Comparison of ENCODE assay signal across 8 cellular contexts in genomic region chr19:10929402-10929794, GRCh38. TPM values are rescaled to one million over a fixed set of nuclear protein-coding genes. Genes with fewer than 3 reads are reported as not detected.
DNase-seq lines count a peak whose midpoint lies in the region; TF ChIP-seq lines count a peak whose summit lies in the region.

No MANE protein-coding gene starts in this region.

- no peak for TF ChIP-seq POLR2A in esophagus squamous epithelium (IDR thresholded peaks at IDR 0.05)

- H2AFZ ChIP-seq in PC-9 (peak overlapping the region; percentile 86), trophoblast cell (ENCODE audit: insufficient read depth, low read length, poor library complexity) (peak overlapping the region; percentile 53)

- H3K79me2 ChIP-seq in PC-9 (ENCODE audit: low read depth) (peaks cover 59% of the 10 kb centered on the region), trophoblast cell (ENCODE audit: control insufficient read depth, insufficient read depth, low read length, poor library complexity) (peaks cover 17% of the 10 kb centered on the region)

- H3K4me2 ChIP-seq in PC-9 (peak overlapping the region; percentile 91), trophoblast cell (ENCODE audit: low read length) (peak overlapping the region; percentile 92)

- no peaks in the 10 kb centered on the region for H3K9me3 ChIP-seq in ES-I3 (ENCODE audit: control insufficient read depth, insufficient read depth, low read length)
- H3K9me3 ChIP-seq in PC-9 (ENCODE audit: insufficient read depth, low read depth), result no peaks in the 10 kb centered on the region
- H3K9me3 ChIP-seq in esophagus squamous epithelium, result no peaks in the 10 kb centered on the region
- peaks cover 3% of the 10 kb centered on the region for H3K9me3 ChIP-seq in trophoblast cell (ENCODE audit: insufficient read depth, low read depth, low read length)

- H3K18ac ChIP-seq in trophoblast cell (ENCODE audit: low read length), result peak overlapping the region; percentile 71

- H4K12ac ChIP-seq in trophoblast cell (ENCODE audit: low read depth, low read length), result peak overlapping the region; percentile 87

- H3K9ac ChIP-seq in ES-I3 (ENCODE audit: low read depth, low read length) (peak overlapping the region; percentile 72), trophoblast cell (ENCODE audit: low read length) (peak overlapping the region; percentile 84)

- peak overlapping the region; percentile 10 for H2BK120ac ChIP-seq in trophoblast cell (ENCODE audit: insufficient read depth, low read length, poor library complexity)

- TF ChIP-seq CTCF in PC-9 (conservative IDR thresholded peaks at IDR 0.05) (no peak), esophagus squamous epithelium (IDR thresholded peaks at IDR 0.05) (no peak)

- POLR2A ChIA-PET in PC-9 (lab: Charles Lee; ENCODE audit: unreplicated experiment), result no interaction called here

- no peak overlapping the region for H2BK5ac ChIP-seq in trophoblast cell (ENCODE audit: low read depth, low read length, poor library complexity)

- peak overlapping the region; percentile 87 for H3K4ac ChIP-seq in trophoblast cell (ENCODE audit: low read depth, low read length)

- DNase-seq in PC-9 (no peak), esophagus squamous epithelium (lab: John Stamatoyannopoulos, UW) (no peak), trophoblast cell (no peak), SW 1271 (lab: John Stamatoyannopoulos, UW) (no peak)
- DNase-seq in stimulated activated CD8-positive, alpha-beta memory T cell treated with anti-CD3 and anti-CD28 coated beads, Interleukin-4, amount 100 ng/mL, for 48 hours, result no peak
- no peak for DNase-seq in stimulated activated CD4-positive, alpha-beta T cell treated with anti-CD3 and anti-CD28 coated beads, Interleukin-1b, Interleukin-23, amount 100 ng/mL, for 48 hours
- no peak for DNase-seq in stimulated activated CD4-positive, alpha-beta T cell treated with anti-CD3 and anti-CD28 coated beads, Interleukin-2, amount 100 ng/mL, for 48 hours

- WGBS in esophagus squamous epithelium, 2 donors, result 10 to 17% methylated on average over 6 to 13 of the region's 27 CpGs
- WGBS in trophoblast cell (ENCODE audit: extremely low coverage, insufficient coverage, insufficient read length), result no CpG with 5 or more reads among the region's 27 CpGs

- H3K27ac ChIP-seq in PC-9 (no peak overlapping the region), esophagus squamous epithelium (peak overlapping the region; percentile 85 to 96 (median 92)), trophoblast cell (ENCODE audit: low read depth, low read length) (no peak overlapping the region)

- peaks cover 26% of the 10 kb centered on the region; the same call in 1 of the 2 replicates for H4K20me1 ChIP-seq in PC-9 (ENCODE audit: insufficient read depth)

- TSS peak; percentile 49 for BruUV-seq in PC-9 (replicated peaks; lab: Mats Ljungman, UMichigan)

- H4K91ac ChIP-seq in trophoblast cell (ENCODE audit: low read depth, low read length), result peak overlapping the region; percentile 41

- H2BK12ac ChIP-seq in trophoblast cell (ENCODE audit: low read length), result no peak overlapping the region

- peak overlapping the region; percentile 84 for H3K4me3 ChIP-seq in PC-9
- H3K4me3 ChIP-seq in esophagus squamous epithelium, result peak overlapping the region; percentile 63 to 98 (median 92)
- peak overlapping the region; percentile 94 for H3K4me3 ChIP-seq in trophoblast cell (ENCODE audit: low read depth, low read length)

- H3K79me1 ChIP-seq in trophoblast cell (ENCODE audit: low read length), result peaks cover 11% of the 10 kb centered on the region

- no peaks in the 10 kb centered on the region; the same call in 1 of the 2 replicates for H3K36me3 ChIP-seq in ES-I3 (ENCODE audit: insufficient read depth, low read length)
- H3K36me3 ChIP-seq in PC-9 (ENCODE audit: low read depth), result 0 out of 2 replicates have a peak, but pooled peaks cover 6% of the 10 kb centered on the region
- H3K36me3 ChIP-seq in esophagus squamous epithelium, result peaks cover 0 to 52% (median 9%) of the 10 kb centered on the region in 3 donors
- H3K36me3 ChIP-seq in trophoblast cell (ENCODE audit: control insufficient read depth in 1 of 2, insufficient read depth in 2 of 2, low read length in 2 of 2), result peaks cover 14 to 22% of the 10 kb centered on the region in 2 experiments

- H3K9me2 ChIP-seq in PC-9 (ENCODE audit: insufficient read depth), result no peaks in the 10 kb centered on the region

- no peaks in the 10 kb centered on the region for H3K4me1 ChIP-seq in ES-I3 (ENCODE audit: insufficient read depth, low read length)
- H3K4me1 ChIP-seq in PC-9 (replicated peaks; ENCODE audit: insufficient read depth), result peaks cover 15% of the 10 kb centered on the region
- peaks cover 22 to 47% (median 26%) of the 10 kb centered on the region in 3 donors for H3K4me1 ChIP-seq in esophagus squamous epithelium
- H3K4me1 ChIP-seq in trophoblast cell (ENCODE audit: control insufficient read depth in 1 of 2, insufficient read depth in 2 of 2, low read length in 2 of 2), result peaks cover 7 to 16% of the 10 kb centered on the region in 2 experiments

- peak overlapping the region; percentile 88 for H2AK5ac ChIP-seq in trophoblast cell (ENCODE audit: low read length)

- 0 out of 2 replicates have a peak, but pooled peaks cover 9% of the 10 kb centered on the region for H3F3A ChIP-seq in PC-9 (ENCODE audit: insufficient read depth, low read depth)

- peak overlapping the region; percentile 78 for H3K14ac ChIP-seq in trophoblast cell (ENCODE audit: low read length)

- peak overlapping the region; percentile 86 for H4K8ac ChIP-seq in trophoblast cell (ENCODE audit: low read depth, low read length)

- H3K27me3 ChIP-seq in PC-9 (ENCODE audit: insufficient read depth, low read depth) (no peaks in the 10 kb centered on the region), esophagus squamous epithelium (no peaks in the 10 kb centered on the region), trophoblast cell (ENCODE audit: insufficient read depth, low read length) (no peaks in the 10 kb centered on the region)

- CTCF ChIA-PET in PC-9 (lab: Charles Lee), result no interaction called here

- intact Hi-C loops in PC-9 (cut with micrococcal nuclease; ENCODE audit: unreplicated experiment) (no loop called here), esophagus squamous epithelium (cut with DNase I) (loop anchor here (5.0 kb wide), 1 partner anchor 57 kb away; the partner anchor contains the start of gene CARM1)

- H3K23ac ChIP-seq in trophoblast cell (ENCODE audit: low read length), result no peak overlapping the region

RNA-seq across cellular contexts. Expression of gene TIMM29, which starts 0.8 kb away (rescaled TPM):
- total RNA-seq in PC-9 (2021) (22.4 and 26.2 TPM in 2 replicates), esophagus squamous epithelium (10 to 100 TPM; 23.6 to 35.6 (median 27.3) TPM)
- 21.1 and 21.2 TPM in 2 replicates for polyA plus RNA-seq in trophoblast cell (2013)

RNA-seq across cellular contexts. Expression of gene YIPF2, which starts 1.0 kb away (rescaled TPM):
- total RNA-seq in PC-9 (2021) (60.2 and 79.8 TPM in 2 replicates), esophagus squamous epithelium (10 to 100 TPM; 39.6 to 63.2 (median 44.0) TPM)
- polyA plus RNA-seq in trophoblast cell (2013), result 98.9 and 102 TPM in 2 replicates

RNA-seq across cellular contexts. Expression of gene SMARCA4, which starts 31.4 kb away (rescaled TPM):
- total RNA-seq in PC-9 (2021) (128 and 136 TPM in 2 replicates), esophagus squamous epithelium (100 to 1,000 TPM in 2 of 4 donors, 10 to 100 TPM in 2; 62.8 to 142 (median 93.4) TPM)
- 117 and 121 TPM in 2 replicates for polyA plus RNA-seq in trophoblast cell (2013)

RNA-seq across cellular contexts. Expression of gene CARM1, which starts 58.0 kb away (rescaled TPM):
- 56.0 and 63.7 TPM in 2 replicates for total RNA-seq in PC-9 (2021)
- 10 to 100 TPM; 21.4 to 35.4 (median 28.5) TPM for total RNA-seq in esophagus squamous epithelium
- 77.7 and 79.2 TPM in 2 replicates for polyA plus RNA-seq in trophoblast cell (2013)

Comparison
In these comparisons a context has a peak if more than half of its experiments do, and no peak if none do; other contexts are left out.
1. H3K27ac ChIP-seq: peak in esophagus squamous epithelium (4 of 4); none in PC-9 (single experiment) and trophoblast cell (single experiment).
2. Peak in every context shown above with its lines, with median percentiles within 50 percentile points of each other: H3K4me3 ChIP-seq.